ENCODE assay signal across 7 cellular contexts in the genomic region with DNA sequence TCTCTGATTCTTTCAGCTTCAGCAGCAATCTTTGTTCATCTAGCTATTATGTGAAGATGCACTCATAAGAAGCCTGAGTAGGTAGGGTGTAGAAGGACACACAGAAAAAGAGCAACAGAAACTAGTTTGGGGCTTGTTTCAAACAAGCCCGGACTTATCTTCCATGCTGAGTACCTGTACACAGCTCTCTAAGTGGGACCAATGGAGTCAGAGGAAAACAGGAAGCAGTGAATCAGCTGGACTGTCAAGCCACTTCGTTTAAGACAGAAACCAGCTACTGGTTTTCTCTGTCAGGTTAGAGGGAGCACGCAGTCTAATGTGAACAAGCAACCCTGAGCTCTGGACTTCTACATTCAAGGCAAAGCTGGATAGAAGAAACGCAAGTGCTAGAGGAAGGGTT. TPM values are rescaled to one million over a fixed set of nuclear protein-coding genes. Genes with fewer than 3 reads are reported as not detected.
DNase-seq lines count a peak whose midpoint lies in the region; ATAC-seq lines count a peak whose summit lies in the region.

No MANE protein-coding gene starts in this region.

- peaks cover 20% of the 10 kb centered on the region for H3K4me1 Mint-ChIP-seq in activated T-helper 2 cell treated with anti-CD3 and anti-CD28 coated beads, Interferon-gamma antibody, Interleukin-2, Interleukin-4, amounts not matched to agents 10 μg/mL and 5 μg/mL and 100 μg/mL, durations not matched to agents 14 hours and 24 hours and 36 hours (ENCODE audit: low read depth)
- peaks cover 34 to 74% (median 52%) of the 10 kb centered on the region in 4 donors for H3K4me1 Mint-ChIP-seq in naive thymus-derived CD8-positive, alpha-beta T cell

- DNase-seq in activated T-helper 2 cell treated with anti-CD3 and anti-CD28 coated beads, Interferon-gamma antibody, Interleukin-2, Interleukin-4, amounts not matched to agents 10 μg/mL and 5 μg/mL and 100 μg/mL, durations not matched to agents 14 hours and 24 hours and 36 hours (ENCODE audit: low spot score): no peak
- no peak for DNase-seq in naive thymus-derived CD8-positive, alpha-beta T cell
- no peak for DNase-seq in germinal center (ENCODE audit: low spot score)
- DNase-seq in AG20443 (ENCODE audit: low spot score): no peak

- no peaks in the 10 kb centered on the region for H3K36me3 Mint-ChIP-seq in activated T-helper 2 cell treated with anti-CD3 and anti-CD28 coated beads, Interferon-gamma antibody, Interleukin-2, Interleukin-4, amounts not matched to agents 10 μg/mL and 5 μg/mL and 100 μg/mL, durations not matched to agents 14 hours and 24 hours and 36 hours (ENCODE audit: low read depth)
- H3K36me3 Mint-ChIP-seq in naive thymus-derived CD8-positive, alpha-beta T cell: peaks cover 0 to 18% (median 16%) of the 10 kb centered on the region in 3 donors

- H3K27ac Mint-ChIP-seq in activated T-helper 2 cell treated with anti-CD3 and anti-CD28 coated beads, Interferon-gamma antibody, Interleukin-2, Interleukin-4, amounts not matched to agents 10 μg/mL and 5 μg/mL and 100 μg/mL, durations not matched to agents 14 hours and 24 hours and 36 hours: peak overlapping the region; percentile 21
- H3K27ac Mint-ChIP-seq in naive thymus-derived CD8-positive, alpha-beta T cell: peak overlapping the region in 8 of 10 donors; percentile 3 to 69 (median 54)

- ATAC-seq in GM19023 (IDR thresholded peaks at IDR 0.05; ENCODE audit: unreplicated experiment) (peak; percentile 60), HG02840 (IDR thresholded peaks at IDR 0.05; ENCODE audit: low FRiP score, unreplicated experiment) (peak; percentile 45), HG03097 (IDR thresholded peaks at IDR 0.05; ENCODE audit: low FRiP score, unreplicated experiment) (no peak)
- no peak for ATAC-seq in naive thymus-derived CD8-positive, alpha-beta T cell

- intact Hi-C loops in activated T-helper 2 cell treated with anti-CD3 and anti-CD28 coated beads, Interferon-gamma antibody, Interleukin-2, Interleukin-4, amounts not matched to agents 10 μg/mL and 5 μg/mL and 100 μg/mL, durations not matched to agents 14 hours and 24 hours and 36 hours (cut with micrococcal nuclease): no loop called here

- no peaks in the 10 kb centered on the region for H3K27me3 Mint-ChIP-seq in activated T-helper 2 cell treated with anti-CD3 and anti-CD28 coated beads, Interferon-gamma antibody, Interleukin-2, Interleukin-4, amounts not matched to agents 10 μg/mL and 5 μg/mL and 100 μg/mL, durations not matched to agents 14 hours and 24 hours and 36 hours (ENCODE audit: low read depth)
- H3K27me3 Mint-ChIP-seq in naive thymus-derived CD8-positive, alpha-beta T cell: no peaks in the 10 kb centered on the region

- no peak overlapping the region for H3K4me3 Mint-ChIP-seq in activated T-helper 2 cell treated with anti-CD3 and anti-CD28 coated beads, Interferon-gamma antibody, Interleukin-2, Interleukin-4, amounts not matched to agents 10 μg/mL and 5 μg/mL and 100 μg/mL, durations not matched to agents 14 hours and 24 hours and 36 hours (ENCODE audit: low read depth)
- H3K4me3 Mint-ChIP-seq in naive thymus-derived CD8-positive, alpha-beta T cell: no peak overlapping the region

- no peaks in the 10 kb centered on the region for H3K9me3 Mint-ChIP-seq in activated T-helper 2 cell treated with anti-CD3 and anti-CD28 coated beads, Interferon-gamma antibody, Interleukin-2, Interleukin-4, amounts not matched to agents 10 μg/mL and 5 μg/mL and 100 μg/mL, durations not matched to agents 14 hours and 24 hours and 36 hours
- no peaks in the 10 kb centered on the region for H3K9me3 Mint-ChIP-seq in naive thymus-derived CD8-positive, alpha-beta T cell

- POLR2A ChIA-PET in naive thymus-derived CD8-positive, alpha-beta T cell (lab: Charles Lee): interaction anchor here (1.4 kb wide), 1 partner anchor 15 kb away, joined by 4 read pairs; the partner anchor contains the start of gene MAP2K6

RNA-seq across cellular contexts. Expression of gene MAP2K6, which starts 16.0 kb away (rescaled TPM):
- 3.1 and 3.6 TPM in 2 replicates for total RNA-seq in activated T-helper 2 cell treated with anti-CD3 and anti-CD28 coated beads, Interferon-gamma antibody, Interleukin-2, Interleukin-4, amounts not matched to agents 10 μg/mL and 5 μg/mL and 100 μg/mL, durations not matched to agents 14 hours and 24 hours and 36 hours
- total RNA-seq in naive thymus-derived CD8-positive, alpha-beta T cell: 10 to 100 TPM; 12.9 to 15.9 TPM
- polyA plus RNA-seq in naive thymus-derived CD8-positive, alpha-beta T cell: 10 to 100 TPM; 15.2 to 18.9 (median 17.3) TPM

Comparison
In these comparisons a context has a peak if more than half of its experiments do, and no peak if none do; other contexts are left out.
1. ATAC-seq: peak in GM19023 (single experiment) and HG02840 (single experiment); none in naive thymus-derived CD8-positive, alpha-beta T cell (0 of 2) and HG03097 (single experiment).